27 cellular contexts compared by ENCODE assay signal in genomic region chr3:131396170-131396569, GRCh38. TPM values are rescaled to one million over a fixed set of nuclear protein-coding genes. Genes with fewer than 3 reads are reported as not detected.
A peak's percentile ranks its signal among the peaks of the same experiment; 100 is the strongest.
DNase-seq lines count a peak whose midpoint lies in the region; ATAC-seq and TF ChIP-seq lines count a peak whose summit lies in the region.
"Had no signal": no experiment of that assay in that cellular context is flagged by ENCODE, and none has a peak within 500 bp of the region (broad histone marks: within the 10 kb centered on the region; RNA-seq: fewer than 3 reads in every experiment).

No MANE protein-coding gene starts in this region.

- H3K4me3 Mint-ChIP-seq in WTC11: no peak overlapping the region
- H3K4me3 Mint-ChIP-seq: activated B cell treated with CpG ODN at 0.5 μM for 24 hours; activated naive CD4-positive, alpha-beta T cell treated with anti-CD3 and anti-CD28 coated beads, Interleukin-2, amount 50 U/mL, for 24 hours; CD4-positive, alpha-beta memory T cell; natural killer cell treated with Interleukin-12 subunit alpha and Interleukin-12 subunit beta and Interleukin-15 and Interleukin-18, amount 100 ng/mL, for 72 hours had no signal

- CTCF ChIA-PET in WTC11 (lab: Charles Lee): no interaction called here

- ATAC-seq in WTC11 (no peak), gastroesophageal sphincter (peak; percentile 92), GM21367 (IDR thresholded peaks at IDR 0.05; ENCODE audit: unreplicated experiment) (no peak)
- ATAC-seq: foreskin keratinocyte; natural killer cell treated with Interleukin-12 subunit alpha and Interleukin-12 subunit beta and Interleukin-15 and Interleukin-18, amount 100 ng/mL, for 72 hours had no signal

- H3K4me3 ChIP-seq in gastroesophageal sphincter: no peak overlapping the region
- no peak overlapping the region for H3K4me3 ChIP-seq in tibial nerve
- H3K4me3 ChIP-seq: ascending aorta, dorsolateral prefrontal cortex, thyroid gland had no signal

- TF ChIP-seq EP300 in gastroesophageal sphincter (IDR thresholded peaks at IDR 0.05) (no peak), tibial nerve (IDR thresholded peaks at IDR 0.05) (peak; percentile 43 to 82)

- DNase-seq in DMS 273 (lab: John Stamatoyannopoulos, UW; ENCODE audit: unreplicated experiment) (peak; percentile 26), DMS 273 treated with DMSO at 0.1 percent for 48 hours (lab: John Stamatoyannopoulos, UW) (no peak), WTC11 (ENCODE audit: low spot score) (no peak), tibial nerve (ENCODE audit: low spot score in 2 of 2) (peak; percentile 43 to 84), NCI-H1048 (lab: John Stamatoyannopoulos, UW) (no peak), medulla oblongata (ENCODE audit: extremely low spot score) (no peak)
- DNase-seq: activated B cell treated with CpG ODN at 0.5 μM for 24 hours; activated CD4-positive, alpha-beta T cell treated with anti-CD3 and anti-CD28 coated beads, Interleukin-2, amount 50 U/mL, for 4 hours; AML-193; CD4-positive, alpha-beta memory T cell; DMS153; dorsolateral prefrontal cortex; foreskin keratinocyte; hippocampal formation; midbrain; NCI-H1105; NCI-H1930; NCI-H226; SHP77; stimulated activated naive CD4-positive, alpha-beta T cell treated with Interleukin-2 at 50 U/mL for 16 hours had no signal

- H3K4me1 Mint-ChIP-seq in WTC11: no peaks in the 10 kb centered on the region
- H3K4me1 Mint-ChIP-seq: activated B cell treated with CpG ODN at 0.5 μM for 24 hours; activated naive CD4-positive, alpha-beta T cell treated with anti-CD3 and anti-CD28 coated beads, Interleukin-2, amount 50 U/mL, for 24 hours; CD4-positive, alpha-beta memory T cell had no signal

- no peaks in the 10 kb centered on the region for H3K27me3 Mint-ChIP-seq in WTC11 (ENCODE audit: low read depth)
- H3K27me3 Mint-ChIP-seq: CD4-positive, alpha-beta memory T cell had no signal

- POLR2A ChIA-PET in WTC11 (lab: Charles Lee): no interaction called here

- H3K36me3 ChIP-seq in gastroesophageal sphincter: no peaks in the 10 kb centered on the region
- H3K36me3 ChIP-seq in tibial nerve: no peaks in the 10 kb centered on the region
- H3K36me3 ChIP-seq: ascending aorta, thyroid gland had no signal

- H3K9me3 ChIP-seq in gastroesophageal sphincter: no peaks in the 10 kb centered on the region
- H3K9me3 ChIP-seq in tibial nerve: no peaks in the 10 kb centered on the region
- H3K9me3 ChIP-seq: ascending aorta, thyroid gland had no signal

- H3K9me3 Mint-ChIP-seq in WTC11: peaks cover 12% of the 10 kb centered on the region
- H3K9me3 Mint-ChIP-seq: activated B cell treated with CpG ODN at 0.5 μM for 24 hours; activated naive CD4-positive, alpha-beta T cell treated with anti-CD3 and anti-CD28 coated beads, Interleukin-2, amount 50 U/mL, for 24 hours; natural killer cell treated with Interleukin-12 subunit alpha and Interleukin-12 subunit beta and Interleukin-15 and Interleukin-18, amount 100 ng/mL, for 72 hours had no signal

- no peaks in the 10 kb centered on the region for H3K4me1 ChIP-seq in gastroesophageal sphincter
- H3K4me1 ChIP-seq in tibial nerve: peaks cover 0 to 5% (median 0%) of the 10 kb centered on the region in 4 donors
- H3K4me1 ChIP-seq: ascending aorta, foreskin keratinocyte, thyroid gland had no signal

- TF ChIP-seq POLR2A in gastroesophageal sphincter (IDR thresholded peaks at IDR 0.05) (no peak), tibial nerve (IDR thresholded peaks at IDR 0.05) (peak in 1 of 2 donors; percentile 34)

- no peaks in the 10 kb centered on the region for H3K36me3 Mint-ChIP-seq in WTC11
- H3K36me3 Mint-ChIP-seq: activated naive CD4-positive, alpha-beta T cell treated with anti-CD3 and anti-CD28 coated beads, Interleukin-2, amount 50 U/mL, for 24 hours; CD4-positive, alpha-beta memory T cell; natural killer cell treated with Interleukin-12 subunit alpha and Interleukin-12 subunit beta and Interleukin-15 and Interleukin-18, amount 100 ng/mL, for 72 hours had no signal

- H3K27ac ChIP-seq in gastroesophageal sphincter (no peak overlapping the region), tibial nerve (peak overlapping the region in 1 of 4 donors; percentile 48)
- H3K27ac ChIP-seq: 22Rv1, ascending aorta, dorsolateral prefrontal cortex, foreskin keratinocyte, thyroid gland had no signal

- no peak overlapping the region for H3K27ac Mint-ChIP-seq in WTC11
- H3K27ac Mint-ChIP-seq: activated B cell treated with CpG ODN at 0.5 μM for 24 hours; activated naive CD4-positive, alpha-beta T cell treated with anti-CD3 and anti-CD28 coated beads, Interleukin-2, amount 50 U/mL, for 24 hours; CD4-positive, alpha-beta memory T cell; natural killer cell treated with Interleukin-12 subunit alpha and Interleukin-12 subunit beta and Interleukin-15 and Interleukin-18, amount 100 ng/mL, for 72 hours had no signal

- no peak for TF ChIP-seq CTCF in WTC11 (IDR thresholded peaks at IDR 0.05)
- TF ChIP-seq CTCF in gastroesophageal sphincter (IDR thresholded peaks at IDR 0.05): no peak
- no peak for TF ChIP-seq CTCF in tibial nerve (IDR thresholded peaks at IDR 0.05)

- H3K27me3 ChIP-seq in gastroesophageal sphincter: no peaks in the 10 kb centered on the region
- no peaks in the 10 kb centered on the region for H3K27me3 ChIP-seq in tibial nerve
- H3K27me3 ChIP-seq: ascending aorta, dorsolateral prefrontal cortex, foreskin keratinocyte, thyroid gland had no signal

TF ChIP-seq in WTC11, 78 proteins besides CTCF, POLR2A, EP300 and RAD21:
- TF ChIP-seq NFE2L1 (CRISPR knock-in tag; IDR thresholded peaks at IDR 0.05): no peak
- TF ChIP-seq ZBTB43 (CRISPR knock-in tag; IDR thresholded peaks at IDR 0.05): no peak
- no peak for TF ChIP-seq USF1 (CRISPR knock-in tag; IDR thresholded peaks at IDR 0.05)
- no peak for TF ChIP-seq ZNF317 (CRISPR knock-in tag; IDR thresholded peaks at IDR 0.05; ENCODE audit: borderline replicate concordance, low read depth)
- no peak for TF ChIP-seq MLX (CRISPR knock-in tag; IDR thresholded peaks at IDR 0.05)
- TF ChIP-seq NFYB (CRISPR knock-in tag; conservative IDR thresholded peaks at IDR 0.05; ENCODE audit: low read depth): peak; percentile 40; the same call in 1 of the 2 replicates
- TF ChIP-seq TCF7 (CRISPR knock-in tag; IDR thresholded peaks at IDR 0.05; ENCODE audit: low read depth): no peak
- TF ChIP-seq TP53 (CRISPR knock-in tag; IDR thresholded peaks at IDR 0.05): no peak
- TF ChIP-seq JAZF1 (CRISPR knock-in tag; IDR thresholded peaks at IDR 0.05): no peak

RNA-seq across cellular contexts. Expression of gene NUDT16, which starts 14.6 kb away (rescaled TPM):
- total RNA-seq in WTC11 (2021): 17.2 to 20.3 TPM (median 18.6 TPM) in 3 replicates
- total RNA-seq in gastroesophageal sphincter: 10 to 100 TPM; 28.8 to 56.5 (median 37.4) TPM
- total RNA-seq in tibial nerve: 100 to 1,000 TPM in 1 of 4 donors, 10 to 100 TPM in 3; 70.8 to 102 (median 87.8) TPM

Comparison
In these comparisons a context has a peak if more than half of its experiments do, and no peak if none do; other contexts are left out.
1. DNase-seq: peak in DMS 273 (single experiment) and tibial nerve (2 of 2); none in DMS 273 treated with DMSO at 0.1 percent for 48 hours (single experiment), WTC11 (single experiment), NCI-H1048 (single experiment) and medulla oblongata (single experiment).